In the genomic region with DNA sequence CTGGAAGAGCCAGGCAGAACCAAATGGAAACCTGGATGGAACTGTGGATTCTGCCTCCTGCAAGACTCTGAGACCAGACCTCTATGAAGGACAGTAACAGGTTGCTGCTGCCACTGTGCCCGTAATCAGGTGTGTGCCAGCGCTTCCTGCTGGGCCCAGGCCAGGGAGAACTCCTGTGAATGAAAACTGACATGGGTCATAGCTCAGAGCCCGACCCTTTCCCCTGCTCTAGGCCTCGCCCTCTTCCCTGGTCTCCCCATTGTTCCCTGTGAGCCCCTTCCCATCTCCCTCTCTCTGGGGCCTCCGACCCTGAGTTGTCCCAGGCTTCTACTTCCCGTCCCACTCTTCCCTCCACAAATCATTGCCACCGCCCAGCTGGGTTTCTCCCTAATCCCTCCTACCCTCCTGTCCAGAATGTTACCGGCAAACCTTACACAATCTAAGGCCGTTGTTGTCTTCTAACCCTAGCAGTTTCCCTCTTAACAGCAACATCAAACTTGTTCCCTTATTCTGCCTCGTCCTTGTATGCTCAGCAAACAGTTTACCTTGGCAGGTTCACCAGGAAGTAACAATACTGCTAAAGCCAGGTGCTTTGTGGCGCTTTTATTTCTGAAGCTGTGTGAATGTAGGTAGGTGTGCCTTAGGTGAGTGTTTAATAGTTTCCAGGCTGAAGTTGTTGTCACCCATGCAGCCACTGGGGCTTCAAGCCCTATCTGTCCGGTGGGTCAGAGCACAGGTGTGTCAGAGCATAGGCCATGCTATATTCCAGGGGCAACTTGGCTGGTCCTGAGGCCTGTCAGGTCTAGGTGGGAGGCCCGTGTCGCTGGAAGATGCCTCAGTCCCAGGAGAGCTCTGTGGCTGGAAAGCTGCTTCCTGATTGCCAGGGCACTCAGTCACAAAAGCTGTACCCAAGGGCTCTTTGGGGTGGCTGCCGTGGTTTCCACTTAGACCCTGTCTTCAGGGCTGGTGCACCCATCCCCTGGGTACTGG, we compare ENCODE assay signal across 10 cellular contexts. TPM values are rescaled to one million over a fixed set of nuclear protein-coding genes. Genes with fewer than 3 reads are reported as not detected.
DNase-seq lines count a peak whose midpoint lies in the region; ATAC-seq and TF ChIP-seq lines count a peak whose summit lies in the region.
"Had no signal": no experiment of that assay in that cellular context is flagged by ENCODE, and none has a peak within 500 bp of the region (broad histone marks: within the 10 kb centered on the region; RNA-seq: fewer than 3 reads in every experiment).

No MANE protein-coding gene starts in this region.

- H3K36me3 Mint-ChIP-seq in MCF 10A (ENCODE audit: insufficient read depth, unreplicated experiment) = no peaks in the 10 kb centered on the region
- H3K36me3 Mint-ChIP-seq: CD14-positive monocyte had no signal

- CTCF ChIA-PET in MCF 10A (lab: Yijun Ruan, JAX) = interaction anchor here (0.9 to 1.0 kb wide), 2 partner anchors 38 to 104 kb away, joined by 3 to 4 read pairs; no protein-coding TSS in a partner anchor

- DNase-seq in breast epithelium (ENCODE audit: low spot score in 2 of 2) (peak; percentile 56), MCF 10A (ENCODE audit: unreplicated experiment) (no peak), left colon (peak; percentile 64 to 76), middle frontal gyrus (ENCODE audit: extremely low spot score, low spot score) (no peak), Right ventricle myocardium inferior (ENCODE audit: missing footprints) (no peak)
- no peak for DNase-seq in stimulated activated CD4-positive, alpha-beta T cell treated with anti-CD3 and anti-CD28 coated beads, Interleukin-15, amount 100 ng/mL, for 24 hours
- DNase-seq: activated naive CD4-positive, alpha-beta T cell treated with anti-CD3 and anti-CD28 coated beads for 36 hours had no signal

- H3K27me3 Mint-ChIP-seq in MCF 10A (ENCODE audit: insufficient read depth, unreplicated experiment) = peaks cover 8% of the 10 kb centered on the region

- POLR2A ChIA-PET in MCF 10A (lab: Yijun Ruan, JAX) = no interaction called here

- peak overlapping the region; percentile 77; the same call in 1 of the 2 replicates for H3K4me2 ChIP-seq in OCI-LY1 (ENCODE audit: low read length)

- H3K9ac ChIP-seq in OCI-LY1 (ENCODE audit: low read length) = peak overlapping the region; percentile 58; the same call in 1 of the 2 replicates

- TF ChIP-seq POLR2A in breast epithelium (IDR thresholded peaks at IDR 0.05) = no peak

- peak overlapping the region; percentile 93 to 95 for H3K27ac ChIP-seq in breast epithelium
- peak overlapping the region; percentile 96 for H3K27ac ChIP-seq in OCI-LY1 (ENCODE audit: low read depth, low read length, poor library complexity, severe bottlenecking)

- no peak for TF ChIP-seq CTCF in breast epithelium (IDR thresholded peaks at IDR 0.05)
- no peak for TF ChIP-seq CTCF in MCF 10A (IDR thresholded peaks at IDR 0.05; ENCODE audit: unreplicated experiment)
- no peak for TF ChIP-seq CTCF in OCI-LY1 (IDR thresholded peaks at IDR 0.05; ENCODE audit: low read length)

- intact Hi-C loops in breast epithelium (cut with DNase I; ENCODE audit: low total_unique reads) = no loop called here
- intact Hi-C loops in MCF 10A (cut with micrococcal nuclease) = no loop called here
- intact Hi-C loops in left colon (cut with DNase I, micrococcal nuclease) = no loop called here
- intact Hi-C loops in Right ventricle myocardium inferior (cut with DNase I) = no loop called here

- H3K4me3 ChIP-seq in breast epithelium (peak overlapping the region in 2 of 3 donors; percentile 9 to 17), OCI-LY1 (ENCODE audit: low read depth, low read length, poor library complexity, severe bottlenecking) (no peak overlapping the region)

- H3K27me3 ChIP-seq in breast epithelium (no peaks in the 10 kb centered on the region), OCI-LY1 (ENCODE audit: insufficient read depth, low read length) (no peaks in the 10 kb centered on the region)

- no TSS peak for BruUV-seq in MCF 10A (replicated peaks; lab: Mats Ljungman, UMichigan)

- peak; percentile 83 for ATAC-seq in left colon
- no peak for ATAC-seq in HG03442 (IDR thresholded peaks at IDR 0.05; ENCODE audit: unreplicated experiment)
- ATAC-seq in Right ventricle myocardium inferior = no peak

- peaks cover 12% of the 10 kb centered on the region; the same call in 1 of the 2 replicates for H3F3A ChIP-seq in OCI-LY1 (ENCODE audit: insufficient read depth, low read length)

- H3K9me3 ChIP-seq in breast epithelium = no peaks in the 10 kb centered on the region
- H3K9me3 ChIP-seq in OCI-LY1 (ENCODE audit: low read length) = no peaks in the 10 kb centered on the region

- H3K9me3 Mint-ChIP-seq in MCF 10A (ENCODE audit: unreplicated experiment) = no peaks in the 10 kb centered on the region
- H3K9me3 Mint-ChIP-seq: activated naive CD4-positive, alpha-beta T cell treated with anti-CD3 and anti-CD28 coated beads for 36 hours had no signal

- H3K4me3 Mint-ChIP-seq in MCF 10A (ENCODE audit: unreplicated experiment) = no peak overlapping the region
- H3K4me3 Mint-ChIP-seq: activated naive CD4-positive, alpha-beta T cell treated with anti-CD3 and anti-CD28 coated beads for 36 hours; CD14-positive monocyte had no signal

- peak overlapping the region; percentile 39; the same call in 1 of the 2 replicates for H2AFZ ChIP-seq in OCI-LY1 (ENCODE audit: low read length)

- no peak overlapping the region for H3K27ac Mint-ChIP-seq in MCF 10A (ENCODE audit: low read depth, unreplicated experiment)
- H3K27ac Mint-ChIP-seq: CD14-positive monocyte had no signal

- H3K36me3 ChIP-seq in breast epithelium (no peaks in the 10 kb centered on the region), OCI-LY1 (ENCODE audit: insufficient read depth, low read length) (no peaks in the 10 kb centered on the region)

- no peaks in the 10 kb centered on the region for H4K20me1 ChIP-seq in OCI-LY1 (ENCODE audit: insufficient read depth, low read length)

- H3K9me2 ChIP-seq in OCI-LY1 (ENCODE audit: low read depth, low read length) = no peaks in the 10 kb centered on the region

- peaks cover 10% of the 10 kb centered on the region for H3K4me1 Mint-ChIP-seq in MCF 10A (ENCODE audit: insufficient read depth, unreplicated experiment)

- H3K4me1 ChIP-seq in breast epithelium (peaks cover 0 to 12% of the 10 kb centered on the region in 2 donors), OCI-LY1 (ENCODE audit: insufficient read depth, low read length, severe bottlenecking) (peaks cover 35% of the 10 kb centered on the region)

- H3K79me2 ChIP-seq in OCI-LY1 (ENCODE audit: insufficient read depth, low read length) = no peaks in the 10 kb centered on the region

RNA-seq across cellular contexts. Expression of a gene that starts 32.0 kb away (rescaled TPM):
- total RNA-seq in breast epithelium (10 to 100 TPM in 1 of 3 donors, 1 to 10 TPM in 1, under 1 TPM in 1; under 0.01 to 15.4 (median 2.9) TPM), MCF 10A (2022) (0.25 TPM in 1 of 2 replicates, not detected in the other), left colon (10 to 100 TPM; 71.5 to 90.3 TPM), Right ventricle myocardium inferior (0.38 TPM)

Comparison
In these comparisons a context has a peak if more than half of its experiments do, and no peak if none do; other contexts are left out.
1. DNase-seq: peak in breast epithelium (2 of 2) and left colon (2 of 2); none in MCF 10A (single experiment), middle frontal gyrus (single experiment), Right ventricle myocardium inferior (single experiment) and stimulated activated CD4-positive, alpha-beta T cell treated with anti-CD3 and anti-CD28 coated beads, Interleukin-15, amount 100 ng/mL, for 24 hours (single experiment).
2. RNA of a gene that starts 32.0 kb away (total RNA-seq): 71.5 to 90.3 TPM in left colon; under 0.01 to 15.4 TPM in breast epithelium, 0.38 TPM in Right ventricle myocardium inferior (single experiment) and 0.25 TPM in MCF 10A; every median in the first group is over 4 times any median in the second.